In the genomic region with DNA sequence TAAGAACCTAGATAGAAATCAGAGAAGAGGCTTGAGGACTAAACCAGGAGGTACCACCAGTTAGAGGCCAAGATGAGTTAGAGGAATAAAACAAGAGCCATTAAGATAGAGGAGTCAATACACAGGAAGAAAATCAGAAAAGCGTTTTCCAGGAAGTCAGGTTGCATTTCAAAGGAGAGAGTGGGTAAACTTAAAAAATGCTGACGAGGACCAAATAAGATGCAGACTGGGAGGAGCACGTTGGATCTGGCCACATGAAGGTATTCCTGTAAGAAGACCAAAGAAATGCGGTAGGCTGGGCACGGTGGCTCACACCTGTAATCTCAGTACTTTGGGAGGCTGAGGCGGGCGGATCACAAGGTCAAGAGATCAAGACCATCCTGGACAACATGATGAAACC, we compare ENCODE assay signal across 7 cellular contexts.
"Had no signal": no experiment of that assay in that cellular context is flagged by ENCODE, and none has a peak within 500 bp of the region (broad histone marks: within the 10 kb centered on the region; RNA-seq: fewer than 3 reads in every experiment).

No MANE protein-coding gene starts in this region.

- H3K4me2 ChIP-seq: GM23338 had no signal

- H3K27ac ChIP-seq: HL-60 had no signal

- H3K4me3 ChIP-seq: GM23338 had no signal

- ATAC-seq: GM23338 had no signal

- DNase-seq: H9, HCEC 1CT, KG1 had no signal

- H2AFZ ChIP-seq: GM23338 had no signal

- FAIRE-seq: H1, H54 had no signal
